Comparison of ENCODE assay signal across 1 cellular context in the genomic region with DNA sequence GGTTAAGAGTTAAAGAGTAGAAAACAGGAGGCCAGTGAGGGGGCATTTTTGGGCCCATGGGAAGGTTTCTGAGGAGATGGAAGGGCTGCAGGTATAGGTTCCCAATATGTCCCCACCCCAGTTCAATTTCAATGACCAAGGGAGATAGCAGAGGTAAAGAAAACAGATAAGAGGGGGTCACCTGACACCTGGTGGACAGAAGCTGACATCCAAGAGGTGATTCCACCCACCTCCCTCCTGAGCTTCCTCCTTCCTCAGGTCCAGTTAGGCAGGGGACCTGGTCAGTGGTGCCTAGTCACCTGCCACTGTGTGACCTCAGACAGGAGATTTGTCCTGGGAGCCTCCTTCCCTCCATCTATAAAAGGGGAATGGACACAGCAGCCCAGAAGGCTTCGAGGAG.
TF ChIP-seq lines count a peak whose summit lies in the region.

No MANE protein-coding gene starts in this region.

TF ChIP-seq in GM23338, 12 proteins besides CTCF, POLR2A, EP300 and RAD21:
- TF ChIP-seq, protein P1, sequence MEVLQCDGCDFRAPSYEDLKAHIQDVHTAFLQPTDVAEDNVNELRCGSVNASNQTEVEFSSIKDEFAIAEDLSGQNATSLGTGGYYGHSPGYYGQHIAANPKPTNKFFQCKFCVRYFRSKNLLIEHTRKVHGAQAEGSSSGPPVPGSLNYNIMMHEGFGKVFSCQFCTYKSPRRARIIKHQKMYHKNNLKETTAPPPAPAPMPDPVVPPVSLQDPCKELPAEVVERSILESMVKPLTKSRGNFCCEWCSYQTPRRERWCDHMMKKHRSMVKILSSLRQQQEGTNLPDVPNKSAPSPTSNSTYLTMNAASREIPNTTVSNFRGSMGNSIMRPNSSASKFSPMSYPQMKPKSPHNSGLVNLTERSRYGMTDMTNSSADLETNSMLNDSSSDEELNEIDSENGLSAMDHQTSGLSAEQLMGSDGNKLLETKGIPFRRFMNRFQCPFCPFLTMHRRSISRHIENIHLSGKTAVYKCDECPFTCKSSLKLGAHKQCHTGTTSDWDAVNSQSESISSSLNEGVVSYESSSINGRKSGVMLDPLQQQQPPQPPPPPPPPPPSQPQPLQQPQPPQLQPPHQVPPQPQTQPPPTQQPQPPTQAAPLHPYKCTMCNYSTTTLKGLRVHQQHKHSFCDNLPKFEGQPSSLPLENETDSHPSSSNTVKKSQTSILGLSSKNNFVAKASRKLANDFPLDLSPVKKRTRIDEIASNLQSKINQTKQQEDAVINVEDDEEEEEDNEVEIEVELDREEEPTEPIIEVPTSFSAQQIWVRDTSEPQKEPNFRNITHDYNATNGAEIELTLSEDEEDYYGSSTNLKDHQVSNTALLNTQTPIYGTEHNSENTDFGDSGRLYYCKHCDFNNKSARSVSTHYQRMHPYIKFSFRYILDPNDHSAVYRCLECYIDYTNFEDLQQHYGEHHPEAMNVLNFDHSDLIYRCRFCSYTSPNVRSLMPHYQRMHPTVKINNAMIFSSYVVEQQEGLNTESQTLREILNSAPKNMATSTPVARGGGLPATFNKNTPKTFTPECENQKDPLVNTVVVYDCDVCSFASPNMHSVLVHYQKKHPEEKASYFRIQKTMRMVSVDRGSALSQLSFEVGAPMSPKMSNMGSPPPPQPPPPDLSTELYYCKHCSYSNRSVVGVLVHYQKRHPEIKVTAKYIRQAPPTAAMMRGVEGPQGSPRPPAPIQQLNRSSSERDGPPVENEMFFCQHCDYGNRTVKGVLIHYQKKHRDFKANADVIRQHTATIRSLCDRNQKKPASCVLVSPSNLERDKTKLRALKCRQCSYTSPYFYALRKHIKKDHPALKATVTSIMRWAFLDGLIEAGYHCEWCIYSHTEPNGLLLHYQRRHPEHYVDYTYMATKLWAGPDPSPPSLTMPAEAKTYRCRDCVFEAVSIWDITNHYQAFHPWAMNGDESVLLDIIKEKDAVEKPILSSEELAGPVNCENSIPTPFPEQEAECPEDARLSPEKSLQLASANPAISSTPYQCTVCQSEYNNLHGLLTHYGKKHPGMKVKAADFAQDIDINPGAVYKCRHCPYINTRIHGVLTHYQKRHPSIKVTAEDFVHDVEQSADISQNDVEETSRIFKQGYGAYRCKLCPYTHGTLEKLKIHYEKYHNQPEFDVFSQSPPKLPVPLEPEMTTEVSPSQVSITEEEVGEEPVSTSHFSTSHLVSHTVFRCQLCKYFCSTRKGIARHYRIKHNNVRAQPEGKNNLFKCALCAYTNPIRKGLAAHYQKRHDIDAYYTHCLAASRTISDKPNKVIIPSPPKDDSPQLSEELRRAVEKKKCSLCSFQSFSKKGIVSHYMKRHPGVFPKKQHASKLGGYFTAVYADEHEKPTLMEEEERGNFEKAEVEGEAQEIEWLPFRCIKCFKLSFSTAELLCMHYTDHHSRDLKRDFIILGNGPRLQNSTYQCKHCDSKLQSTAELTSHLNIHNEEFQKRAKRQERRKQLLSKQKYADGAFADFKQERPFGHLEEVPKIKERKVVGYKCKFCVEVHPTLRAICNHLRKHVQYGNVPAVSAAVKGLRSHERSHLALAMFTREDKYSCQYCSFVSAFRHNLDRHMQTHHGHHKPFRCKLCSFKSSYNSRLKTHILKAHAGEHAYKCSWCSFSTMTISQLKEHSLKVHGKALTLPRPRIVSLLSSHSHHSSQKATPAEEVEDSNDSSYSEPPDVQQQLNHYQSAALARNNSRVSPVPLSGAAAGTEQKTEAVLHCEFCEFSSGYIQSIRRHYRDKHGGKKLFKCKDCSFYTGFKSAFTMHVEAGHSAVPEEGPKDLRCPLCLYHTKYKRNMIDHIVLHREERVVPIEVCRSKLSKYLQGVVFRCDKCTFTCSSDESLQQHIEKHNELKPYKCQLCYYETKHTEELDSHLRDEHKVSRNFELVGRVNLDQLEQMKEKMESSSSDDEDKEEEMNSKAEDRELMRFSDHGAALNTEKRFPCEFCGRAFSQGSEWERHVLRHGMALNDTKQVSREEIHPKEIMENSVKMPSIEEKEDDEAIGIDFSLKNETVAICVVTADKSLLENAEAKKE (CRISPR knock-in tag; IDR thresholded peaks at IDR 0.05): no peak
- TF ChIP-seq, protein P2, sequence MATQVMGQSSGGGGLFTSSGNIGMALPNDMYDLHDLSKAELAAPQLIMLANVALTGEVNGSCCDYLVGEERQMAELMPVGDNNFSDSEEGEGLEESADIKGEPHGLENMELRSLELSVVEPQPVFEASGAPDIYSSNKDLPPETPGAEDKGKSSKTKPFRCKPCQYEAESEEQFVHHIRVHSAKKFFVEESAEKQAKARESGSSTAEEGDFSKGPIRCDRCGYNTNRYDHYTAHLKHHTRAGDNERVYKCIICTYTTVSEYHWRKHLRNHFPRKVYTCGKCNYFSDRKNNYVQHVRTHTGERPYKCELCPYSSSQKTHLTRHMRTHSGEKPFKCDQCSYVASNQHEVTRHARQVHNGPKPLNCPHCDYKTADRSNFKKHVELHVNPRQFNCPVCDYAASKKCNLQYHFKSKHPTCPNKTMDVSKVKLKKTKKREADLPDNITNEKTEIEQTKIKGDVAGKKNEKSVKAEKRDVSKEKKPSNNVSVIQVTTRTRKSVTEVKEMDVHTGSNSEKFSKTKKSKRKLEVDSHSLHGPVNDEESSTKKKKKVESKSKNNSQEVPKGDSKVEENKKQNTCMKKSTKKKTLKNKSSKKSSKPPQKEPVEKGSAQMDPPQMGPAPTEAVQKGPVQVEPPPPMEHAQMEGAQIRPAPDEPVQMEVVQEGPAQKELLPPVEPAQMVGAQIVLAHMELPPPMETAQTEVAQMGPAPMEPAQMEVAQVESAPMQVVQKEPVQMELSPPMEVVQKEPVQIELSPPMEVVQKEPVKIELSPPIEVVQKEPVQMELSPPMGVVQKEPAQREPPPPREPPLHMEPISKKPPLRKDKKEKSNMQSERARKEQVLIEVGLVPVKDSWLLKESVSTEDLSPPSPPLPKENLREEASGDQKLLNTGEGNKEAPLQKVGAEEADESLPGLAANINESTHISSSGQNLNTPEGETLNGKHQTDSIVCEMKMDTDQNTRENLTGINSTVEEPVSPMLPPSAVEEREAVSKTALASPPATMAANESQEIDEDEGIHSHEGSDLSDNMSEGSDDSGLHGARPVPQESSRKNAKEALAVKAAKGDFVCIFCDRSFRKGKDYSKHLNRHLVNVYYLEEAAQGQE (IDR thresholded peaks at IDR 0.05; ENCODE audit: unreplicated experiment): no peak
- no peak for TF ChIP-seq POLR2AphosphoS5 (IDR thresholded peaks at IDR 0.05; ENCODE audit: low read depth)
